12 cellular contexts compared by ENCODE assay signal in genomic region chr15:92393994-92394326, GRCh38. TPM values are rescaled to one million over a fixed set of nuclear protein-coding genes. Genes with fewer than 3 reads are reported as not detected.
DNase-seq lines count a peak whose midpoint lies in the region; ATAC-seq and TF ChIP-seq lines count a peak whose summit lies in the region.
"Had no signal": no experiment of that assay in that cellular context is flagged by ENCODE, and none has a peak within 500 bp of the region (broad histone marks: within the 10 kb centered on the region; RNA-seq: fewer than 3 reads in every experiment).

No MANE protein-coding gene starts in this region.

- peak; percentile 45 for DNase-seq in NCI-H526 treated with DMSO at 0.1 percent for 48 hours (lab: John Stamatoyannopoulos, UW)
- no peak for DNase-seq in esophagus squamous epithelium (lab: John Stamatoyannopoulos, UW)
- no peak for DNase-seq in trophoblast cell
- no peak for DNase-seq in CD8-positive, alpha-beta T cell
- DNase-seq in GM13977 (ENCODE audit: low spot score), result no peak
- DNase-seq in tibial nerve (ENCODE audit: low spot score in 2 of 2), result no peak
- DNase-seq: activated gamma-delta T cell treated with Interleukin-2 at 50 U/mL for 16 hours; stimulated activated CD4-positive, alpha-beta T cell treated with anti-CD3 and anti-CD28 coated beads, Interleukin-4, amount 100 ng/mL, for 4 hours had no signal

- H3K9me3 ChIP-seq in ES-I3 (ENCODE audit: control insufficient read depth, insufficient read depth, low read length) (no peaks in the 10 kb centered on the region), esophagus squamous epithelium (no peaks in the 10 kb centered on the region), trophoblast cell (ENCODE audit: insufficient read depth, low read depth, low read length) (peaks cover 2% of the 10 kb centered on the region), tibial nerve (no peaks in the 10 kb centered on the region)
- H3K9me3 ChIP-seq in CD8-positive, alpha-beta T cell (ENCODE audit: low read length), result no peaks in the 10 kb centered on the region
- H3K9me3 ChIP-seq: mucosa of descending colon had no signal

- peak overlapping the region; percentile 3 for H2AFZ ChIP-seq in trophoblast cell (ENCODE audit: insufficient read depth, low read length, poor library complexity)

- WGBS in esophagus squamous epithelium, 2 donors, result no CpG with 5 or more reads among the region's 34 CpGs
- WGBS in trophoblast cell (ENCODE audit: extremely low coverage, insufficient coverage, insufficient read length), result no CpG with 5 or more reads among the region's 34 CpGs
- 0 to 1% methylated on average over 18 to 34 of the region's 34 CpGs for WGBS in tibial nerve, 2 donors

- TF ChIP-seq CTCF in esophagus squamous epithelium (IDR thresholded peaks at IDR 0.05) (no peak), GM13977 (IDR thresholded peaks at IDR 0.05; ENCODE audit: extremely low read depth, insufficient read depth, missing control alignments) (no peak), tibial nerve (IDR thresholded peaks at IDR 0.05) (no peak)
- TF ChIP-seq CTCF in CD8-positive, alpha-beta T cell (IDR thresholded peaks at IDR 0.05), result no peak

- H2BK12ac ChIP-seq in trophoblast cell (ENCODE audit: low read length), result no peak overlapping the region

- no peak overlapping the region for H4K91ac ChIP-seq in trophoblast cell (ENCODE audit: low read depth, low read length)

- H3K4me1 Mint-ChIP-seq in CD8-positive, alpha-beta T cell (ENCODE audit: low read depth), result peaks cover 9% of the 10 kb centered on the region

- H3K4me3 ChIP-seq in esophagus squamous epithelium, result peak overlapping the region; percentile 7 to 51 (median 33)
- H3K4me3 ChIP-seq in trophoblast cell (ENCODE audit: low read depth, low read length), result peak overlapping the region; percentile 62
- no peak overlapping the region for H3K4me3 ChIP-seq in CD8-positive, alpha-beta T cell (ENCODE audit: low read depth, low read length)
- peak overlapping the region in 2 of 4 donors; percentile 3 to 30 for H3K4me3 ChIP-seq in tibial nerve
- H3K4me3 ChIP-seq: mucosa of descending colon had no signal

- H3K27me3 ChIP-seq in esophagus squamous epithelium (peaks cover 13 to 100% (median 25%) of the 10 kb centered on the region in 4 donors), trophoblast cell (ENCODE audit: insufficient read depth, low read length) (peaks cover 38% of the 10 kb centered on the region), tibial nerve (peaks cover 0 to 71% of the 10 kb centered on the region in 2 donors)
- no peaks in the 10 kb centered on the region for H3K27me3 ChIP-seq in CD8-positive, alpha-beta T cell (ENCODE audit: insufficient read depth, low read length)

- no peaks in the 10 kb centered on the region for H3K79me1 ChIP-seq in trophoblast cell (ENCODE audit: low read length)

- no peak overlapping the region for H3K23ac ChIP-seq in trophoblast cell (ENCODE audit: low read length)

- no peak for ATAC-seq in CD8-positive, alpha-beta T cell
- ATAC-seq in SK-N-SH treated with all-trans-retinoic acid at 6 μM for 48 hours, result no peak; the same call in 2 of the 3 replicates
- ATAC-seq: HepG2 had no signal

- TF ChIP-seq POLR2A in esophagus squamous epithelium (IDR thresholded peaks at IDR 0.05) (no peak), tibial nerve (IDR thresholded peaks at IDR 0.05) (no peak)

- peaks cover 64% of the 10 kb centered on the region for H3K27me3 Mint-ChIP-seq in CD8-positive, alpha-beta T cell (ENCODE audit: low read depth)

- H2AK5ac ChIP-seq in trophoblast cell (ENCODE audit: low read length), result no peak overlapping the region

- H3K27ac ChIP-seq in esophagus squamous epithelium, result no peak overlapping the region
- no peak overlapping the region for H3K27ac ChIP-seq in trophoblast cell (ENCODE audit: low read depth, low read length)
- H3K27ac ChIP-seq in CD8-positive, alpha-beta T cell (ENCODE audit: low read depth, low read length), result no peak overlapping the region
- no peak overlapping the region for H3K27ac ChIP-seq in tibial nerve

- no peaks in the 10 kb centered on the region for H3K9me3 Mint-ChIP-seq in CD8-positive, alpha-beta T cell

- no peak overlapping the region for H2BK120ac ChIP-seq in trophoblast cell (ENCODE audit: insufficient read depth, low read length, poor library complexity)

- H3K79me2 ChIP-seq in trophoblast cell (ENCODE audit: control insufficient read depth, insufficient read depth, low read length, poor library complexity), result no peaks in the 10 kb centered on the region

- no peak overlapping the region for H2BK5ac ChIP-seq in trophoblast cell (ENCODE audit: low read depth, low read length, poor library complexity)

- peaks cover 10% of the 10 kb centered on the region for H3K4me1 ChIP-seq in ES-I3 (ENCODE audit: insufficient read depth, low read length)
- H3K4me1 ChIP-seq in esophagus squamous epithelium, result peaks cover 7 to 25% (median 9%) of the 10 kb centered on the region in 3 donors
- H3K4me1 ChIP-seq in trophoblast cell (ENCODE audit: control insufficient read depth in 1 of 2, insufficient read depth in 2 of 2, low read length in 2 of 2), result peaks cover 9 to 14% of the 10 kb centered on the region in 2 experiments
- H3K4me1 ChIP-seq in CD8-positive, alpha-beta T cell (ENCODE audit: insufficient read depth, low read length), result no peaks in the 10 kb centered on the region
- peaks cover 0 to 18% (median 0%) of the 10 kb centered on the region in 4 donors for H3K4me1 ChIP-seq in tibial nerve

- peak overlapping the region; percentile 91 for H3K4me2 ChIP-seq in trophoblast cell (ENCODE audit: low read length)

- TF ChIP-seq EP300 in tibial nerve (IDR thresholded peaks at IDR 0.05), result no peak

- in situ Hi-C loops in GM13977 (cut with MboI; ENCODE audit: low pct_unique_long_range_greater_than_20kb, low sequenced_read_pairs, unreplicated experiment), result no loop called here

- H3K18ac ChIP-seq in trophoblast cell (ENCODE audit: low read length), result no peak overlapping the region

- H3K14ac ChIP-seq in trophoblast cell (ENCODE audit: low read length), result no peak overlapping the region

- no peaks in the 10 kb centered on the region for H3K36me3 Mint-ChIP-seq in CD8-positive, alpha-beta T cell

- H4K12ac ChIP-seq in trophoblast cell (ENCODE audit: low read depth, low read length), result no peak overlapping the region

- H3K36me3 ChIP-seq in ES-I3 (ENCODE audit: insufficient read depth, low read length), result no peaks in the 10 kb centered on the region
- H3K36me3 ChIP-seq in esophagus squamous epithelium, result no peaks in the 10 kb centered on the region
- H3K36me3 ChIP-seq in trophoblast cell (ENCODE audit: control insufficient read depth in 1 of 2, insufficient read depth in 2 of 2, low read length in 2 of 2), result no peaks in the 10 kb centered on the region
- no peaks in the 10 kb centered on the region for H3K36me3 ChIP-seq in CD8-positive, alpha-beta T cell (ENCODE audit: insufficient read depth, low read length)
- H3K36me3 ChIP-seq in tibial nerve, result no peaks in the 10 kb centered on the region

- H3K4me3 Mint-ChIP-seq in CD8-positive, alpha-beta T cell, result no peak overlapping the region

- no peak overlapping the region for H3K27ac Mint-ChIP-seq in CD8-positive, alpha-beta T cell

- H4K8ac ChIP-seq in trophoblast cell (ENCODE audit: low read depth, low read length), result no peak overlapping the region

- H3K4ac ChIP-seq in trophoblast cell (ENCODE audit: low read depth, low read length), result no peak overlapping the region

- H3K9ac ChIP-seq in ES-I3 (ENCODE audit: low read depth, low read length) (peak overlapping the region; percentile 85), trophoblast cell (ENCODE audit: low read length) (no peak overlapping the region)

- intact Hi-C loops in esophagus squamous epithelium (cut with DNase I), result no loop called here
- intact Hi-C loops in CD8-positive, alpha-beta T cell (cut with DNase I, micrococcal nuclease), result no loop called here

- POLR2A ChIA-PET in CD8-positive, alpha-beta T cell (lab: Charles Lee), result no interaction called here

- CTCF ChIA-PET in CD8-positive, alpha-beta T cell (lab: Charles Lee), result no interaction called here

TF ChIP-seq in SK-N-SH treated with all-trans-retinoic acid at 6 μM for 48 hours, 23 proteins besides CTCF, POLR2A, EP300 and RAD21:
- TF ChIP-seq TCF4 (CRISPR knock-in tag; IDR thresholded peaks at IDR 0.05; ENCODE audit: borderline replicate concordance), result no peak
- TF ChIP-seq OSR1 (CRISPR knock-in tag; IDR thresholded peaks at IDR 0.05), result no peak
- TF ChIP-seq TSHZ2 (CRISPR knock-in tag; IDR thresholded peaks at IDR 0.05), result no peak

RNA-seq across cellular contexts. Expression of gene ST8SIA2, which starts 0.3 kb away (rescaled TPM):
- total RNA-seq in esophagus squamous epithelium (not detected), tibial nerve (not detected)
- 0.31 and 0.44 TPM in 2 replicates for polyA plus RNA-seq in trophoblast cell (2013)
- total RNA-seq in CD8-positive, alpha-beta T cell, result not detected
- total RNA-seq: HepG2 had no signal
- polyA plus RNA-seq: HepG2 had no signal
